In genomic region chr2:85398426-85399182, GRCh38 we compare ENCODE assay signal across 1 cellular context.
TF ChIP-seq lines count a peak whose summit lies in the region.

No MANE protein-coding gene starts in this region.

TF ChIP-seq in GM23338, 12 proteins besides CTCF, POLR2A, EP300 and RAD21 (continued from another document):
- no peak for TF ChIP-seq ZNF462 (CRISPR knock-in tag; IDR thresholded peaks at IDR 0.05)
- no peak for TF ChIP-seq STAT1 (IDR thresholded peaks at IDR 0.05; ENCODE audit: unreplicated experiment)
- TF ChIP-seq ZNF114 (CRISPR knock-in tag; IDR thresholded peaks at IDR 0.05): no peak
- no peak for TF ChIP-seq ZNF331 (CRISPR knock-in tag; IDR thresholded peaks at IDR 0.05; ENCODE audit: low read depth)
- TF ChIP-seq CREB1 (CRISPR knock-in tag; IDR thresholded peaks at IDR 0.05; ENCODE audit: low read depth): no peak
- TF ChIP-seq JUNB (IDR thresholded peaks at IDR 0.05; ENCODE audit: unreplicated experiment): no peak
- no peak for TF ChIP-seq NANOG (IDR thresholded peaks at IDR 0.05; ENCODE audit: borderline replicate concordance)
- TF ChIP-seq EZH2 (IDR thresholded peaks at IDR 0.05; ENCODE audit: low read depth, unreplicated experiment): no peak
- no peak for TF ChIP-seq POLR2AphosphoS5 (IDR thresholded peaks at IDR 0.05; ENCODE audit: low read depth)
